21 cellular contexts compared by ENCODE assay signal in genomic region chr10:72814134-72814790, GRCh38.
DNase-seq lines count a peak whose midpoint lies in the region; ATAC-seq and TF ChIP-seq lines count a peak whose summit lies in the region.
"Had no signal": no experiment of that assay in that cellular context is flagged by ENCODE, and none has a peak within 500 bp of the region (broad histone marks: within the 10 kb centered on the region; RNA-seq: fewer than 3 reads in every experiment).

No MANE protein-coding gene starts in this region.

- H3K9ac ChIP-seq in IMR-90 (ENCODE audit: low read depth, low read length) (no peak overlapping the region), endodermal cell (ENCODE audit: extremely low read depth, low read length, poor library complexity, severe bottlenecking) (no peak overlapping the region)

- no peaks in the 10 kb centered on the region for H3K27me3 Mint-ChIP-seq in mesothelial cell of epicardium (ENCODE audit: low read depth)
- no peaks in the 10 kb centered on the region for H3K27me3 Mint-ChIP-seq in endodermal cell (ENCODE audit: insufficient read depth)
- H3K27me3 Mint-ChIP-seq: activated CD4-positive, alpha-beta T cell treated with anti-CD3 and anti-CD28 coated beads for 36 hours; activated naive CD4-positive, alpha-beta T cell treated with anti-CD3 and anti-CD28 coated beads, Interleukin-2, amount 50 U/mL, for 24 hours; dendritic cell treated with granulocyte-macrophage colony-stimulating factor and Interleukin-4, amounts not matched to agents 40 ng/mL and 50 ng/mL, for 4 days; IgD-negative memory B cell had no signal

- no peak overlapping the region for H2AK5ac ChIP-seq in IMR-90 (ENCODE audit: low read depth, low read length)

- in situ Hi-C loops in IMR-90 (cut with MboI; ENCODE audit: low sequenced_read_pairs) = no loop called here

- peak overlapping the region; percentile 47 for H3K27ac Mint-ChIP-seq in mesothelial cell of epicardium
- no peak overlapping the region for H3K27ac Mint-ChIP-seq in endodermal cell
- H3K27ac Mint-ChIP-seq: activated CD4-positive, alpha-beta T cell treated with anti-CD3 and anti-CD28 coated beads for 36 hours; activated naive CD4-positive, alpha-beta T cell treated with anti-CD3 and anti-CD28 coated beads, Interleukin-2, amount 50 U/mL, for 24 hours; dendritic cell treated with granulocyte-macrophage colony-stimulating factor and Interleukin-4, amounts not matched to agents 40 ng/mL and 50 ng/mL, for 4 days; IgD-negative memory B cell had no signal

- H3K9me3 Mint-ChIP-seq in mesothelial cell of epicardium (peaks cover 6% of the 10 kb centered on the region), endodermal cell (no peaks in the 10 kb centered on the region)
- H3K9me3 Mint-ChIP-seq: activated naive CD4-positive, alpha-beta T cell treated with anti-CD3 and anti-CD28 coated beads, Interleukin-2, amount 50 U/mL, for 24 hours; CD14-positive monocyte; dendritic cell treated with granulocyte-macrophage colony-stimulating factor and Interleukin-4, amounts not matched to agents 40 ng/mL and 50 ng/mL, for 4 days; IgD-negative memory B cell had no signal

- intact Hi-C loops in IMR-90 (cut with micrococcal nuclease) = no loop called here

- H4K91ac ChIP-seq in IMR-90 (ENCODE audit: insufficient read depth, low read depth, low read length) = peak overlapping the region; percentile 43; the same call in 1 of the 2 replicates

- no peak overlapping the region for H2BK120ac ChIP-seq in IMR-90 (ENCODE audit: low read depth, low read length)

- H2AFZ ChIP-seq in IMR-90 (replicated peaks; ENCODE audit: low read length, poor library complexity) = no peak overlapping the region

- H4K5ac ChIP-seq in IMR-90 (ENCODE audit: low read depth, low read length) = no peak overlapping the region

- H4K8ac ChIP-seq in IMR-90 (ENCODE audit: low read depth in 2 of 2, low read length in 2 of 2) = no peak overlapping the region

- no peak overlapping the region for H3K4me3 Mint-ChIP-seq in mesothelial cell of epicardium
- no peak overlapping the region for H3K4me3 Mint-ChIP-seq in endodermal cell
- H3K4me3 Mint-ChIP-seq: activated CD4-positive, alpha-beta T cell treated with anti-CD3 and anti-CD28 coated beads for 36 hours; activated naive CD4-positive, alpha-beta T cell treated with anti-CD3 and anti-CD28 coated beads, Interleukin-2, amount 50 U/mL, for 24 hours; CD14-positive monocyte; dendritic cell treated with granulocyte-macrophage colony-stimulating factor and Interleukin-4, amounts not matched to agents 40 ng/mL and 50 ng/mL, for 4 days; IgD-negative memory B cell had no signal

- POLR2A ChIA-PET in IMR-90 (lab: Charles Lee; ENCODE audit: unreplicated experiment) = no interaction called here

- no peak overlapping the region for H3K4me2 ChIP-seq in IMR-90 (ENCODE audit: low read depth, low read length)

- H3K4me3 ChIP-seq in AG10803 (ENCODE audit: low read length) = no peak overlapping the region
- no peak overlapping the region for H3K4me3 ChIP-seq in IMR-90 (ENCODE audit: insufficient read depth, low read depth, low read length)
- no peak overlapping the region for H3K4me3 ChIP-seq in endodermal cell (ENCODE audit: low read length)
- H3K4me3 ChIP-seq: ascending aorta, uterus had no signal

- H4K20me1 ChIP-seq in IMR-90 (ENCODE audit: insufficient read depth, low read length) = 0 out of 2 replicates have a peak, but pooled peaks cover 6% of the 10 kb centered on the region

- no peak overlapping the region for H3K4ac ChIP-seq in IMR-90 (ENCODE audit: low read depth, low read length)

- no peak overlapping the region for H2AK9ac ChIP-seq in IMR-90 (replicated peaks; ENCODE audit: low read depth, low read length, poor library complexity)

- CTCF ChIA-PET in IMR-90 (lab: Yijun Ruan, JAX) = no interaction called here

- peak; percentile 25 for DNase-seq in AG10803 (ENCODE audit: low read depth)
- DNase-seq in IMR-90 = no peak
- DNase-seq in dermis blood vessel endothelial cell = peak; percentile 50
- no peak for DNase-seq in mesothelial cell of epicardium (ENCODE audit: low spot score in 2 of 2, unreplicated experiment in 2 of 2)
- no peak for DNase-seq in stimulated activated naive CD8-positive, alpha-beta T cell treated with anti-CD3 and anti-CD28 coated beads, Interleukin-15, Interleukin-2, amounts not matched to agents 100 U/mL and 50 U/mL, for 24 hours
- no peak for DNase-seq in endodermal cell
- DNase-seq: activated CD4-positive, alpha-beta T cell treated with anti-CD3 and anti-CD28 coated beads for 36 hours; activated T-cell treated with anti-CD3 and anti-CD28 coated beads, Interleukin-2, amount 50 U/mL, for 48 hours; erythroblast; left colon; NCI-H1436 treated with DMSO at 0.1 percent for 48 hours; NCI-H2171 treated with DMSO at 0.1 percent for 48 hours; uterus had no signal

- peaks cover 35% of the 10 kb centered on the region for H3K4me1 Mint-ChIP-seq in mesothelial cell of epicardium
- H3K4me1 Mint-ChIP-seq in endodermal cell = peaks cover 13% of the 10 kb centered on the region

- H3K79me1 ChIP-seq in IMR-90 (ENCODE audit: low read depth in 1 of 2, low read length in 2 of 2) = peaks cover 16 to 33% of the 10 kb centered on the region in 2 experiments

- dilution Hi-C loops in IMR-90 (cut with HindIII; ENCODE audit: low sequenced_read_pairs, unreplicated experiment) = no loop called here

- no peak overlapping the region for H2BK5ac ChIP-seq in IMR-90 (ENCODE audit: low read depth, low read length, poor library complexity, severe bottlenecking)

- H3K9me3 ChIP-seq in IMR-90 (ENCODE audit: control insufficient read depth, insufficient read depth, low read length) (no peaks in the 10 kb centered on the region), endodermal cell (ENCODE audit: control insufficient read depth, low read length) (no peaks in the 10 kb centered on the region)
- H3K9me3 ChIP-seq: ascending aorta, uterus had no signal

- H3K36me3 ChIP-seq in IMR-90 (ENCODE audit: control insufficient read depth, insufficient read depth, low read length) (no peaks in the 10 kb centered on the region), endodermal cell (ENCODE audit: control insufficient read depth, insufficient read depth, low read length) (no peaks in the 10 kb centered on the region)
- H3K36me3 ChIP-seq: ascending aorta, uterus had no signal

- 0 out of 2 replicates have a peak overlapping the region, but pooled peaks have one; percentile 1 for H3K14ac ChIP-seq in IMR-90 (replicated peaks; ENCODE audit: low read depth, low read length)

- no CpG with 5 or more reads among the region's 2 CpGs for WGBS in IMR-90 (ENCODE audit: extremely low coverage in 2 of 2, insufficient read length in 1 of 2), 2 experiments
- 0 to 46% methylated on average over 1 to 2 of the region's 2 CpGs for WGBS in endodermal cell (ENCODE audit: insufficient coverage in 1 of 2, insufficient read length in 1 of 2), 2 experiments

- H3K4me1 ChIP-seq in IMR-90 (ENCODE audit: control insufficient read depth, insufficient read depth, low read length) (peaks cover 3% of the 10 kb centered on the region; the same call in 1 of the 2 replicates), endodermal cell (ENCODE audit: control insufficient read depth, insufficient read depth, low read length) (no peaks in the 10 kb centered on the region)
- H3K4me1 ChIP-seq: uterus had no signal

- H3K23ac ChIP-seq in IMR-90 (ENCODE audit: low read depth, low read length) = 0 out of 2 replicates have a peak overlapping the region, but pooled peaks have one; percentile 11

- peaks cover 6% of the 10 kb centered on the region for H3K36me3 Mint-ChIP-seq in mesothelial cell of epicardium
- H3K36me3 Mint-ChIP-seq in endodermal cell (ENCODE audit: low read depth) = no peaks in the 10 kb centered on the region

- H3K27ac ChIP-seq in IMR-90 (ENCODE audit: insufficient read depth, low read length) (no peak overlapping the region), endodermal cell (ENCODE audit: low read depth, low read length) (no peak overlapping the region)
- H3K27ac ChIP-seq: ascending aorta had no signal

- H3K56ac ChIP-seq in IMR-90 (ENCODE audit: extremely low read depth, insufficient read depth, low read length) = no peak overlapping the region

- BruUV-seq in IMR-90 (replicated peaks; lab: Mats Ljungman, UMichigan) = no TSS peak

- no peak overlapping the region for H2BK20ac ChIP-seq in IMR-90 (ENCODE audit: low read depth, low read length)

- no peak for ATAC-seq in IMR-90 (ENCODE audit: low read depth)
- no peak for ATAC-seq in GM18867 (IDR thresholded peaks at IDR 0.05; ENCODE audit: unreplicated experiment)
- ATAC-seq in stimulated activated naive CD8-positive, alpha-beta T cell treated with anti-CD3 and anti-CD28 coated beads, Interleukin-15, Interleukin-2, amounts not matched to agents 100 U/mL and 50 U/mL, for 24 hours = no peak
- ATAC-seq in HG03159 (IDR thresholded peaks at IDR 0.05; ENCODE audit: unreplicated experiment) = no peak
- ATAC-seq: activated CD4-positive, alpha-beta T cell treated with anti-CD3 and anti-CD28 coated beads for 36 hours; Right ventricle myocardium inferior had no signal

- no peak for TF ChIP-seq POLR2A in IMR-90 (IDR thresholded peaks at IDR 0.05; ENCODE audit: low read depth, low read length)

- no peak overlapping the region for H3K18ac ChIP-seq in IMR-90 (ENCODE audit: low read depth, low read length)

- 0 out of 2 replicates have a peak, but pooled peaks cover 3% of the 10 kb centered on the region for H3K9me1 ChIP-seq in IMR-90 (ENCODE audit: insufficient read depth, low read length)

- TF ChIP-seq RAD21 in IMR-90 (IDR thresholded peaks at IDR 0.05; ENCODE audit: low read length) = no peak

- H2BK15ac ChIP-seq in IMR-90 (ENCODE audit: low read depth, low read length) = no peak overlapping the region

- TF ChIP-seq CTCF in AG10803 (conservative IDR thresholded peaks at IDR 0.05; ENCODE audit: low read length) (no peak), IMR-90 (conservative IDR thresholded peaks at IDR 0.05; ENCODE audit: low read depth, low read length) (no peak), mesothelial cell of epicardium (IDR thresholded peaks at IDR 0.05; ENCODE audit: unreplicated experiment) (no peak), endodermal cell (conservative IDR thresholded peaks at IDR 0.05) (no peak)

- H3K27me3 ChIP-seq in IMR-90 (ENCODE audit: control insufficient read depth, insufficient read depth, low read length) (no peaks in the 10 kb centered on the region), endodermal cell (ENCODE audit: control insufficient read depth, insufficient read depth, low read length, poor library complexity, severe bottlenecking) (no peaks in the 10 kb centered on the region)
- H3K27me3 ChIP-seq: ascending aorta, uterus had no signal

TF ChIP-seq in IMR-90, 13 proteins besides CTCF, POLR2A, EP300 and RAD21 (continues in another document):
- no peak for TF ChIP-seq MXI1 (IDR thresholded peaks at IDR 0.05; ENCODE audit: borderline replicate concordance, low read depth, low read length)

Comparison
In these comparisons a context has a peak if more than half of its experiments do, and no peak if none do; other contexts are left out.
1. DNase-seq: peak in AG10803 (single experiment) and dermis blood vessel endothelial cell (single experiment); none in IMR-90 (single experiment), mesothelial cell of epicardium (0 of 2), stimulated activated naive CD8-positive, alpha-beta T cell treated with anti-CD3 and anti-CD28 coated beads, Interleukin-15, Interleukin-2, amounts not matched to agents 100 U/mL and 50 U/mL, for 24 hours (single experiment) and endodermal cell (single experiment).